ENCODE assay signal across 8 cellular contexts in genomic region chr6:79949235-79949634, GRCh38. TPM values are rescaled to one million over a fixed set of nuclear protein-coding genes. Genes with fewer than 3 reads are reported as not detected.
DNase-seq lines count a peak whose midpoint lies in the region; ATAC-seq and TF ChIP-seq lines count a peak whose summit lies in the region.

No MANE protein-coding gene starts in this region.

- peak overlapping the region in 1 of 4 donors; percentile 8 for H3K4me3 Mint-ChIP-seq in CD4-positive, CD25-positive, alpha-beta regulatory T cell

- no peak overlapping the region for H2BK120ac ChIP-seq in neuronal stem cell (ENCODE audit: low read depth, low read length)

- H3K9me3 Mint-ChIP-seq in CD4-positive, CD25-positive, alpha-beta regulatory T cell = peaks cover 0 to 1% (median 0%) of the 10 kb centered on the region in 7 donors

- no peak overlapping the region for H3K4me3 ChIP-seq in CD4-positive, CD25-positive, alpha-beta regulatory T cell (ENCODE audit: low read depth, low read length)
- H3K4me3 ChIP-seq in neuronal stem cell (ENCODE audit: low read length in 2 of 2) = no peak overlapping the region

- H3K23ac ChIP-seq in neuronal stem cell (ENCODE audit: low read depth, low read length, poor library complexity) = no peak overlapping the region

- ATAC-seq in CD4-positive, CD25-positive, alpha-beta regulatory T cell (ENCODE audit: low read depth in 2 of 2) = peak in 1 of 2 donors; percentile 29
- ATAC-seq in GM18511 (IDR thresholded peaks at IDR 0.05; ENCODE audit: unreplicated experiment) (peak; percentile 63), HG03066 (IDR thresholded peaks at IDR 0.05; ENCODE audit: low read depth, unreplicated experiment) (peak; percentile 55)

- no peak overlapping the region for H3K14ac ChIP-seq in neuronal stem cell (ENCODE audit: low read length)

- DNase-seq in CD4-positive, CD25-positive, alpha-beta regulatory T cell = peak; percentile 25 to 86 (median 39)
- DNase-seq in NCI-H2227 treated with DMSO at 0.1 percent for 48 hours (lab: John Stamatoyannopoulos, UW) = peak; percentile 26
- peak; percentile 79 to 83 for DNase-seq in erythroblast (lab: John Stamatoyannopoulos, UW)
- DNase-seq in neuronal stem cell (ENCODE audit: low spot score) = peak; percentile 51
- DNase-seq in posterior vena cava (ENCODE audit: low spot score) = no peak

- H4K8ac ChIP-seq in neuronal stem cell (ENCODE audit: low read depth, low read length) = no peak overlapping the region

- no peak overlapping the region for H4K91ac ChIP-seq in neuronal stem cell (ENCODE audit: low read depth, low read length, poor library complexity)

- peak; percentile 72 for TF ChIP-seq CTCF in VCaP (conservative IDR thresholded peaks at IDR 0.05)

- H3K4ac ChIP-seq in neuronal stem cell (ENCODE audit: low read length) = no peak overlapping the region

- peaks cover 0 to 30% (median 16%) of the 10 kb centered on the region in 4 donors for H3K4me1 Mint-ChIP-seq in CD4-positive, CD25-positive, alpha-beta regulatory T cell

- H3K27me3 ChIP-seq in CD4-positive, CD25-positive, alpha-beta regulatory T cell (ENCODE audit: control insufficient read depth, insufficient read depth, low read length) = peaks cover 42% of the 10 kb centered on the region
- H3K27me3 ChIP-seq in neuronal stem cell (ENCODE audit: control insufficient read depth in 3 of 3, insufficient read depth in 3 of 3, low read depth in 1 of 3, low read length in 3 of 3) = peaks cover 0 to 11% (median 3%) of the 10 kb centered on the region in 3 experiments

- H2AK5ac ChIP-seq in neuronal stem cell (ENCODE audit: low read depth, low read length) = no peak overlapping the region

- H3K9me3 ChIP-seq in CD4-positive, CD25-positive, alpha-beta regulatory T cell (ENCODE audit: control insufficient read depth in 2 of 2, low read length in 2 of 2) = no peaks in the 10 kb centered on the region
- no peaks in the 10 kb centered on the region for H3K9me3 ChIP-seq in neuronal stem cell (replicated peaks in 1 of 2; ENCODE audit: control insufficient read depth in 2 of 2, insufficient read depth in 1 of 2, low read depth in 1 of 2, low read length in 2 of 2)

- H3K4me1 ChIP-seq in CD4-positive, CD25-positive, alpha-beta regulatory T cell (ENCODE audit: control insufficient read depth, insufficient read depth, low read length, poor library complexity, severe bottlenecking) = peaks cover 10% of the 10 kb centered on the region
- peaks cover 6 to 10% of the 10 kb centered on the region in 2 donors for H3K4me1 ChIP-seq in neuronal stem cell (ENCODE audit: control insufficient read depth in 2 of 2, insufficient read depth in 1 of 2, low read depth in 1 of 2, low read length in 2 of 2)

- no peak overlapping the region for H3K27ac Mint-ChIP-seq in CD4-positive, CD25-positive, alpha-beta regulatory T cell

- H2AFZ ChIP-seq in neuronal stem cell (ENCODE audit: low read length) = peak overlapping the region; percentile 48

- H3K9ac ChIP-seq in neuronal stem cell (ENCODE audit: low read depth, low read length, poor library complexity) = no peak overlapping the region

- H2BK5ac ChIP-seq in neuronal stem cell (ENCODE audit: low read length) = no peak overlapping the region

- H3K36me3 ChIP-seq in CD4-positive, CD25-positive, alpha-beta regulatory T cell (ENCODE audit: control insufficient read depth, insufficient read depth, low read length) = no peaks in the 10 kb centered on the region
- no peaks in the 10 kb centered on the region for H3K36me3 ChIP-seq in neuronal stem cell (replicated peaks in 1 of 2; ENCODE audit: control insufficient read depth in 2 of 2, insufficient read depth in 2 of 2, low read length in 2 of 2)

- no peak overlapping the region for H3K18ac ChIP-seq in neuronal stem cell (ENCODE audit: low read length)

- no CpG with 5 or more reads among the region's 6 CpGs for WGBS in neuronal stem cell (ENCODE audit: extremely low coverage in 2 of 2, insufficient read length in 2 of 2, insufficient replicate concordance in 1 of 2), 2 donors

- peaks cover 78% of the 10 kb centered on the region for H3K27me3 Mint-ChIP-seq in CD4-positive, CD25-positive, alpha-beta regulatory T cell

- intact Hi-C loops in posterior vena cava (cut with DNase I) = no loop called here

- H2BK15ac ChIP-seq in neuronal stem cell (ENCODE audit: low read length) = no peak overlapping the region

- no peaks in the 10 kb centered on the region for H3K36me3 Mint-ChIP-seq in CD4-positive, CD25-positive, alpha-beta regulatory T cell

- H3K27ac ChIP-seq in CD4-positive, CD25-positive, alpha-beta regulatory T cell (ENCODE audit: insufficient read depth, low read length, poor library complexity, severe bottlenecking) = no peak overlapping the region
- H3K27ac ChIP-seq in VCaP (peak overlapping the region; percentile 15; the same call in 1 of the 2 replicates), neuronal stem cell (replicated peaks; ENCODE audit: low read length) (no peak overlapping the region)

- no peak overlapping the region for H3K4me2 ChIP-seq in neuronal stem cell (ENCODE audit: insufficient read depth, low read length, poor library complexity, severe bottlenecking)

- no peaks in the 10 kb centered on the region for H3K79me1 ChIP-seq in neuronal stem cell (ENCODE audit: low read depth, low read length)

- no peak for TF ChIP-seq POLR2A in erythroblast (IDR thresholded peaks at IDR 0.05; ENCODE audit: low read length)

- no peak overlapping the region for H2BK12ac ChIP-seq in neuronal stem cell (ENCODE audit: low read length)

RNA-seq across cellular contexts. Expression of gene ELOVL4, which starts 1.9 kb away (rescaled TPM):
- not detected for total RNA-seq in CD4-positive, CD25-positive, alpha-beta regulatory T cell
- polyA plus RNA-seq in CD4-positive, CD25-positive, alpha-beta regulatory T cell = under 1 TPM; 0.10 to 0.72 (median 0.25) TPM
- polyA plus RNA-seq in neuronal stem cell (2013, experiment 1 of 2) = 11.6 TPM
- polyA plus RNA-seq in neuronal stem cell (2013, experiment 2 of 2) = 11.8 TPM
- 1 to 10 TPM; 1.8 to 1.9 TPM for total RNA-seq in posterior vena cava

RNA-seq across cellular contexts. Expression of gene TTK, which starts 55.2 kb away (rescaled TPM):
- total RNA-seq in CD4-positive, CD25-positive, alpha-beta regulatory T cell = 1.7 TPM
- polyA plus RNA-seq in CD4-positive, CD25-positive, alpha-beta regulatory T cell = 1 to 10 TPM in 3 of 4 donors, not detected in 1; 1.1 to 2.6 (median 1.6) TPM
- polyA plus RNA-seq in neuronal stem cell (2013, experiment 1 of 2) = 56.0 TPM
- 56.5 TPM for polyA plus RNA-seq in neuronal stem cell (2013, experiment 2 of 2)
- total RNA-seq in posterior vena cava = under 1 TPM; 0.24 to 0.88 TPM
